8 cellular contexts compared by ENCODE assay signal in genomic region chr1:53959664-53960250, GRCh38. TPM values are rescaled to one million over a fixed set of nuclear protein-coding genes. Genes with fewer than 3 reads are reported as not detected.
A peak's percentile ranks its signal among the peaks of the same experiment; 100 is the strongest.
DNase-seq lines count a peak whose midpoint lies in the region; ATAC-seq and TF ChIP-seq lines count a peak whose summit lies in the region.

No MANE protein-coding gene starts in this region.

- H3K36me3 Mint-ChIP-seq in chondrocyte (ENCODE audit: low read depth) (peaks cover 25% of the 10 kb centered on the region), neural crest cell (ENCODE audit: low read depth) (peaks cover 13% of the 10 kb centered on the region)

- H3K9me3 Mint-ChIP-seq in chondrocyte (ENCODE audit: low read depth) (no peaks in the 10 kb centered on the region), neural crest cell (no peaks in the 10 kb centered on the region)

- H3K4me3 Mint-ChIP-seq in chondrocyte (ENCODE audit: unreplicated experiment) (no peak overlapping the region), neural crest cell (no peak overlapping the region)

- H3K27me3 Mint-ChIP-seq in chondrocyte (ENCODE audit: low read depth) (no peaks in the 10 kb centered on the region), neural crest cell (ENCODE audit: low read depth) (no peaks in the 10 kb centered on the region)

- ATAC-seq in HG03442 (IDR thresholded peaks at IDR 0.05; ENCODE audit: unreplicated experiment), result no peak

- no peak overlapping the region for H3K27ac ChIP-seq in coronary artery

- TF ChIP-seq CTCF in chondrocyte (IDR thresholded peaks at IDR 0.05) (peak; percentile 75), neural crest cell (conservative IDR thresholded peaks at IDR 0.05) (peak; percentile 64), coronary artery (IDR thresholded peaks at IDR 0.05) (no peak)

- no peak overlapping the region for H3K27ac Mint-ChIP-seq in chondrocyte (ENCODE audit: unreplicated experiment)
- no peak overlapping the region for H3K27ac Mint-ChIP-seq in neural crest cell (ENCODE audit: unreplicated experiment)

- H3K4me1 Mint-ChIP-seq in chondrocyte (ENCODE audit: low read depth) (peaks cover 20% of the 10 kb centered on the region), neural crest cell (no peaks in the 10 kb centered on the region)

- peak; percentile 16 for DNase-seq in NCI-H146 (lab: John Stamatoyannopoulos, UW)
- DNase-seq in NCI-H146 treated with DMSO at 0.1 percent for 48 hours (lab: John Stamatoyannopoulos, UW; ENCODE audit: unreplicated experiment), result no peak
- peak; percentile 75 for DNase-seq in NAMALWA (ENCODE audit: low spot score)
- DNase-seq in chondrocyte (ENCODE audit: low spot score), result no peak
- DNase-seq in neural crest cell (ENCODE audit: low read depth, low spot score), result no peak
- no peak for DNase-seq in coronary artery (ENCODE audit: low spot score)
- DNase-seq in ecto neural progenitor cell (ENCODE audit: low spot score), result no peak

- no peak overlapping the region for H3K4me3 ChIP-seq in coronary artery

RNA-seq across cellular contexts. Expression of gene LRRC42, which starts 13.6 kb away (rescaled TPM):
- 32.0 to 42.2 TPM (median 37.6 TPM) in 3 replicates for total RNA-seq in chondrocyte
- total RNA-seq in neural crest cell, result 45.4 and 45.8 TPM in 2 replicates

RNA-seq across cellular contexts. Expression of gene IFT25, which starts 14.3 kb away (rescaled TPM):
- 20.4 to 33.7 TPM (median 20.6 TPM) in 3 replicates for total RNA-seq in chondrocyte
- 41.0 and 41.1 TPM in 2 replicates for total RNA-seq in neural crest cell

RNA-seq across cellular contexts. Expression of gene LDLRAD1, which starts 58.2 kb away (rescaled TPM):
- total RNA-seq in chondrocyte (not detected in 3 replicates), neural crest cell (not detected in 2 replicates)

Comparison
In these comparisons a context has a peak if more than half of its experiments do, and no peak if none do; other contexts are left out.
1. DNase-seq: peak in NCI-H146 (single experiment) and NAMALWA (single experiment); none in NCI-H146 treated with DMSO at 0.1 percent for 48 hours (single experiment), chondrocyte (single experiment), neural crest cell (single experiment), coronary artery (single experiment) and ecto neural progenitor cell (single experiment).